Comparison of ENCODE assay signal across 7 cellular contexts in genomic region chr6:36594029-36594815, GRCh38. TPM values are rescaled to one million over a fixed set of nuclear protein-coding genes. Genes with fewer than 3 reads are reported as not detected.
DNase-seq lines count a peak whose midpoint lies in the region; ATAC-seq and TF ChIP-seq lines count a peak whose summit lies in the region.

TSS of gene SRSF3 (plus strand) at chr6:36594362. CDS start at chr6:36596763, 2,401 bp downstream.

- DNase-seq in NCI-H2029 treated with DMSO at 0.1 percent for 48 hours (lab: John Stamatoyannopoulos, UW) (peak; percentile 96), T-helper 9 cell (peak; percentile 90), astrocyte of the cerebellum (ENCODE audit: low read depth) (peak; percentile 97), hepatic stellate cell (ENCODE audit: low spot score) (peak; percentile 96), renal cortical epithelial cell (ENCODE audit: low read depth) (peak; percentile 92)

- H3K4me3 ChIP-seq in astrocyte of the cerebellum (ENCODE audit: low read depth, low read length), result peak within 1 kb of the TSS; percentile 96

- in situ Hi-C loops in astrocyte of the cerebellum (cut with HindIII; ENCODE audit: low sequenced_read_pairs), result no loop called here

- TF ChIP-seq CTCF in astrocyte of the cerebellum (IDR thresholded peaks at IDR 0.05; ENCODE audit: low read depth, low read length, missing control alignments), result peak; percentile 11

- ATAC-seq in GM18508 (IDR thresholded peaks at IDR 0.05; ENCODE audit: insufficient read depth, unreplicated experiment) (peak; percentile 71), HG03025 (IDR thresholded peaks at IDR 0.05; ENCODE audit: low FRiP score, unreplicated experiment) (peak; percentile 91)

RNA-seq across cellular contexts. Expression of gene SRSF3, which starts in this region (rescaled TPM):
- 182 and 305 TPM in 2 replicates for total RNA-seq in renal cortical epithelial cell

Comparison
In these comparisons a context has a peak if more than half of its experiments do, and no peak if none do; other contexts are left out.
1. Peak in every context shown above with its lines: DNase-seq, ATAC-seq and H3K4me3 ChIP-seq.